ENCODE assay signal across 15 cellular contexts in the genomic region with DNA sequence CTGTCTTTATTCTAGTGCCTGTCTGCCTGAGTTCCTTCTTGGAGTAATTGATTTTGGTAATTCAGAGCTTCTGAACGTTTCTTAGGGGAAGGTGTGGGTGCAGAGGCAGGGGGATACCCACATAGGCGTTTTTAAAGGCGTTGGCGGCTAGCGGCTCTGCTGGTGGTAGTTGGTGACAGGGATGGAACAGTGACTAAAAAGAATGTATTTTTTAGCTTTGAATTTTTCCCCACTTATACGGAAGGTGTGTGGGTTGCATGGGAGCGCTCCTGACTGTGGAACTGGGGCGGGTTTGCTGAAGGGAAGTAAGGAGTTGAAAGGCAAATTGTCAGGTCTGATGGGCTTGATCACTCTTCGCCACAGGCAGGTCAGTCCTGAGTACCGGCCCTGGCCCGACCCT. TPM values are rescaled to one million over a fixed set of nuclear protein-coding genes. Genes with fewer than 3 reads are reported as not detected.
"Had no signal": no experiment of that assay in that cellular context is flagged by ENCODE, and none has a peak within 500 bp of the region (broad histone marks: within the 10 kb centered on the region; RNA-seq: fewer than 3 reads in every experiment).

No MANE protein-coding gene starts in this region.

- H3K36me3 Mint-ChIP-seq: naive thymus-derived CD4-positive, alpha-beta T cell had no signal

- H3K27ac ChIP-seq: ovary had no signal

- H3K27me3 ChIP-seq: gastroesophageal sphincter, ovary, sigmoid colon had no signal

- DNase-seq: effector memory CD4-positive, alpha-beta T cell; glutamatergic neuron; kidney; left cardiac atrium; naive thymus-derived CD4-positive, alpha-beta T cell; ovary; retina; sigmoid colon; small intestine; stimulated activated CD4-positive, alpha-beta T cell treated with anti-CD3 and anti-CD28 coated beads, Interleukin-2, amount 100 ng/mL, for 48 hours; stimulated activated naive CD4-positive, alpha-beta T cell treated with Interleukin-2 at 50 U/mL for 16 hours; trophoblast cell had no signal

- H3K4me3 Mint-ChIP-seq: naive thymus-derived CD4-positive, alpha-beta T cell; neural crest cell had no signal

- H3K9me3 Mint-ChIP-seq: naive thymus-derived CD4-positive, alpha-beta T cell; neural crest cell had no signal

- ATAC-seq: esophagus mucosa; gastroesophageal sphincter; left cardiac atrium; naive thymus-derived CD4-positive, alpha-beta T cell had no signal

- H3K4me3 ChIP-seq: gastroesophageal sphincter, ovary, sigmoid colon had no signal

- H3K27ac Mint-ChIP-seq: naive thymus-derived CD4-positive, alpha-beta T cell had no signal

- H3K9me3 ChIP-seq: gastroesophageal sphincter, ovary, sigmoid colon had no signal

- H3K36me3 ChIP-seq: gastroesophageal sphincter, ovary, sigmoid colon had no signal

RNA-seq across cellular contexts. Expression of a gene that starts 35.1 kb away (rescaled TPM):
- polyA plus RNA-seq: naive thymus-derived CD4-positive, alpha-beta T cell had no signal
